14 cellular contexts compared by ENCODE assay signal in genomic region chr6:25025919-25026301, GRCh38.
DNase-seq lines count a peak whose midpoint lies in the region; ATAC-seq and TF ChIP-seq lines count a peak whose summit lies in the region.
"Had no signal": no experiment of that assay in that cellular context is flagged by ENCODE, and none has a peak within 500 bp of the region (broad histone marks: within the 10 kb centered on the region; RNA-seq: fewer than 3 reads in every experiment).

No MANE protein-coding gene starts in this region.

- no peak overlapping the region; the same call in 1 of the 2 replicates for H3K27ac ChIP-seq in BLaER1
- H3K27ac ChIP-seq in VCaP = peak overlapping the region; percentile 54
- no peak overlapping the region for H3K27ac ChIP-seq in iPS-18a (ENCODE audit: low read length)
- no peak overlapping the region for H3K27ac ChIP-seq in right cardiac atrium (ENCODE audit: low read length)
- H3K27ac ChIP-seq: coronary artery, heart left ventricle, pancreas had no signal

- H3K9ac ChIP-seq in BLaER1 (no peak overlapping the region), iPS-18a (ENCODE audit: low read length) (peak overlapping the region; percentile 6)

- TF ChIP-seq CTCF in VCaP (conservative IDR thresholded peaks at IDR 0.05) (no peak), GM10248 (IDR thresholded peaks at IDR 0.05; ENCODE audit: control extremely low read depth, extremely low read depth, low read depth, missing control alignments) (no peak)

- 76% methylated on average over 2 of the region's 2 CpGs for WGBS in right cardiac atrium

- intact Hi-C loops in right cardiac atrium (cut with DNase I) = no loop called here

- DNase-seq in DMS79 treated with DMSO at 0.1 percent for 48 hours (lab: John Stamatoyannopoulos, UW) (peak; percentile 66), GM10248 (ENCODE audit: extremely low spot score) (no peak), right cardiac atrium (no peak), HT-29 (ENCODE audit: low spot score) (no peak)
- DNase-seq: aorta, EL, heart left ventricle, HFFc6, NCI-H526 treated with DMSO at 0.1 percent for 48 hours, pancreas had no signal

- H3K9me3 ChIP-seq in BLaER1 (peaks cover 13% of the 10 kb centered on the region), iPS-18a (ENCODE audit: control insufficient read depth, low read depth, low read length) (no peaks in the 10 kb centered on the region), right cardiac atrium (ENCODE audit: control insufficient read depth, low read length) (no peaks in the 10 kb centered on the region)
- H3K9me3 ChIP-seq: heart left ventricle, pancreas had no signal

- H3K4me3 ChIP-seq in BLaER1 (no peak overlapping the region), iPS-18a (ENCODE audit: low read length) (no peak overlapping the region), right cardiac atrium (ENCODE audit: low read length) (no peak overlapping the region)
- H3K4me3 ChIP-seq: coronary artery, heart left ventricle, pancreas had no signal

- H3K4me1 ChIP-seq in BLaER1 (peaks cover 55% of the 10 kb centered on the region), iPS-18a (ENCODE audit: control insufficient read depth, low read depth, low read length) (no peaks in the 10 kb centered on the region), right cardiac atrium (ENCODE audit: control insufficient read depth, insufficient read depth, low read length) (no peaks in the 10 kb centered on the region)
- H3K4me1 ChIP-seq: pancreas had no signal

- POLR2A ChIA-PET in GM10248 (lab: Yijun Ruan, JAX) = no interaction called here

- H4K20me1 ChIP-seq in BLaER1 = no peaks in the 10 kb centered on the region

- ATAC-seq in right cardiac atrium = no peak
- ATAC-seq: heart left ventricle, pancreas had no signal

- H3K4me2 ChIP-seq in BLaER1 = peak overlapping the region; percentile 83

- CTCF ChIA-PET in GM10248 (lab: Yijun Ruan, JAX) = interaction anchor here (0.6 to 7.9 kb wide), 20 partner anchors 10 to 504 kb away, joined by 3 to 132 read pairs (median 12); partner anchors contain the start of gene RIPOR2

- H3K27me3 ChIP-seq in BLaER1 = no peaks in the 10 kb centered on the region
- no peaks in the 10 kb centered on the region for H3K27me3 ChIP-seq in iPS-18a (ENCODE audit: control insufficient read depth, insufficient read depth, low read length)
- H3K27me3 ChIP-seq in right cardiac atrium (ENCODE audit: control insufficient read depth, insufficient read depth) = no peaks in the 10 kb centered on the region
- H3K27me3 ChIP-seq: heart left ventricle, pancreas had no signal

- H3K36me3 ChIP-seq in BLaER1 (peaks cover 19% of the 10 kb centered on the region), iPS-18a (ENCODE audit: control insufficient read depth, low read depth, low read length) (no peaks in the 10 kb centered on the region)
- H3K36me3 ChIP-seq: heart left ventricle, pancreas had no signal
